ENCODE assay signal across 16 cellular contexts in the genomic region with DNA sequence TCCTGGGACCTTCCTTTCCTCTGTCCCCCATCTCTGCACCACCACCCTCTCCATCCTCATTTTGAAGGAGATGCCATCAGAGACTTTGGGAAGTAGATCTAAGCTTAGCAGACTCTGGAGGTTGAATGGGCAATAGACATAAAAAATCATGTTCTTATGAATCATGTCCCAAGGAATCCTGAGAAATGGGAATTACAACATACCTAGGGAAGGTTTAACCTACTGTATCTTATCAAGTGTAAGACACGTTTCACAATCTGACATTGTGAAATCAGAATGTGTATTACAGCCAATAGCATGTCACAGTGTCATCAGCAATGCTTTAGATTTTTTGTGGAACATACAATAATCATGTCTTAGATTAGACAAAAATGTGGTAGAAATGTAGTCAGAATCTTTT.
DNase-seq lines count a peak whose midpoint lies in the region; ATAC-seq and TF ChIP-seq lines count a peak whose summit lies in the region.
"Had no signal": no experiment of that assay in that cellular context is flagged by ENCODE, and none has a peak within 500 bp of the region (broad histone marks: within the 10 kb centered on the region; RNA-seq: fewer than 3 reads in every experiment).

No MANE protein-coding gene starts in this region.

- H3K27me3 ChIP-seq in right cardiac atrium (ENCODE audit: control insufficient read depth, insufficient read depth) = no peaks in the 10 kb centered on the region
- H3K27me3 ChIP-seq in PC-9 (ENCODE audit: insufficient read depth, low read depth) = no peaks in the 10 kb centered on the region

- TF ChIP-seq CTCF in PC-9 (conservative IDR thresholded peaks at IDR 0.05) = no peak

- H3K4me3 ChIP-seq in right cardiac atrium (ENCODE audit: low read length) (no peak overlapping the region), PC-9 (no peak overlapping the region)

- H3K36me3 ChIP-seq in PC-9 (ENCODE audit: low read depth) = no peaks in the 10 kb centered on the region

- POLR2A ChIA-PET in PC-9 (lab: Charles Lee; ENCODE audit: unreplicated experiment) = interaction anchor here (0.6 kb wide), 1 partner anchor 889 kb away, joined by 3 read pairs; no protein-coding TSS in a partner anchor

- no peaks in the 10 kb centered on the region for H3K9me2 ChIP-seq in PC-9 (ENCODE audit: insufficient read depth)

- CTCF ChIA-PET in PC-9 (lab: Charles Lee) = no interaction called here

- H4K20me1 ChIP-seq in PC-9 (ENCODE audit: insufficient read depth) = no peaks in the 10 kb centered on the region

- H3K4me2 ChIP-seq in PC-9 = 0 out of 2 replicates have a peak overlapping the region, but pooled peaks have one; percentile 14

- DNase-seq in left cardiac atrium (no peak), right cardiac atrium (no peak), PC-9 (peak in 1 of 2 experiments; percentile 95), fibroblast of peridontal ligament (ENCODE audit: extremely low read depth) (peak; percentile 8), DMS53 treated with DMSO at 0.1 percent for 48 hours (lab: John Stamatoyannopoulos, UW; ENCODE audit: unreplicated experiment) (no peak), NCI-H748 (lab: John Stamatoyannopoulos, UW; ENCODE audit: unreplicated experiment) (no peak)
- no peak for DNase-seq in activated CD4-positive, CD25-positive, alpha-beta regulatory T cell (lab: John Stamatoyannopoulos, UW)
- DNase-seq: activated CD4-positive, CD25-positive, alpha-beta regulatory T cell treated with anti-CD3 and anti-CD28 coated beads, Interleukin-2, amount 50 U/mL, for 72 hours; activated CD8-positive, alpha-beta memory T cell treated with anti-CD3 and anti-CD28 coated beads, Interleukin-2, amount 50 U/mL, for 48 hours; activated naive CD8-positive, alpha-beta T cell treated with anti-CD3 and anti-CD28 coated beads, Interleukin-2, amount 50 U/mL, for 24 hours; foreskin melanocyte; islet precursor cell; NCI-H1105 treated with DMSO at 0.1 percent for 48 hours; stimulated activated CD4-positive, alpha-beta T cell treated with anti-CD3 and anti-CD28 coated beads, Interleukin-12 subunit alpha, Interleukin-12 subunit beta, amount 100 ng/mL, for 4 hours had no signal

- intact Hi-C loops in left cardiac atrium (cut with DNase I) = no loop called here
- intact Hi-C loops in right cardiac atrium (cut with DNase I) = no loop called here
- intact Hi-C loops in PC-9 (cut with micrococcal nuclease; ENCODE audit: unreplicated experiment) = loop anchor here (5.0 kb wide), 1 partner anchor 108 kb away; no protein-coding TSS in a partner anchor

- WGBS in right cardiac atrium = 59% methylated on average over 1 of the region's 1 CpG

- ATAC-seq in left cardiac atrium (peak; percentile 32 to 65), right cardiac atrium (no peak), HG02884 (IDR thresholded peaks at IDR 0.05; ENCODE audit: unreplicated experiment) (no peak)
- ATAC-seq: activated naive CD8-positive, alpha-beta T cell treated with anti-CD3 and anti-CD28 coated beads, Interleukin-2, amount 50 U/mL, for 24 hours had no signal

- H3K9me3 ChIP-seq in right cardiac atrium (ENCODE audit: control insufficient read depth, low read length) (peaks cover 3% of the 10 kb centered on the region), PC-9 (ENCODE audit: insufficient read depth, low read depth) (0 out of 2 replicates have a peak, but pooled peaks cover 5% of the 10 kb centered on the region)

- H3K79me2 ChIP-seq in PC-9 (ENCODE audit: low read depth) = no peaks in the 10 kb centered on the region
- H3K79me2 ChIP-seq: parathyroid adenoma had no signal

- BruUV-seq in PC-9 (replicated peaks; lab: Mats Ljungman, UMichigan) = no TSS peak

- peaks cover 51% of the 10 kb centered on the region for H3F3A ChIP-seq in PC-9 (ENCODE audit: insufficient read depth, low read depth)

- no peak overlapping the region for H3K27ac ChIP-seq in right cardiac atrium (ENCODE audit: low read length)
- peak overlapping the region; percentile 54 for H3K27ac ChIP-seq in PC-9
- H3K27ac ChIP-seq: parathyroid adenoma had no signal

- H2AFZ ChIP-seq in PC-9 = no peak overlapping the region
- H2AFZ ChIP-seq: parathyroid adenoma had no signal

- peaks cover 2% of the 10 kb centered on the region for H3K4me1 ChIP-seq in right cardiac atrium (ENCODE audit: control insufficient read depth, insufficient read depth, low read length)
- H3K4me1 ChIP-seq in PC-9 (replicated peaks; ENCODE audit: insufficient read depth) = peaks cover 62% of the 10 kb centered on the region

Comparison
In these comparisons a context has a peak if more than half of its experiments do, and no peak if none do; other contexts are left out.
1. ATAC-seq: peak in left cardiac atrium (2 of 2); none in right cardiac atrium (0 of 2) and HG02884 (single experiment).